9 cellular contexts compared by ENCODE assay signal in genomic region chr11:125433454-125434121, GRCh38.
DNase-seq lines count a peak whose midpoint lies in the region; ATAC-seq and TF ChIP-seq lines count a peak whose summit lies in the region.
"Had no signal": no experiment of that assay in that cellular context is flagged by ENCODE, and none has a peak within 500 bp of the region (broad histone marks: within the 10 kb centered on the region; RNA-seq: fewer than 3 reads in every experiment).

No MANE protein-coding gene starts in this region.

- H3K36me3 Mint-ChIP-seq in CD8-positive, alpha-beta memory T cell = no peaks in the 10 kb centered on the region

- no peak overlapping the region for H3K27ac Mint-ChIP-seq in CD8-positive, alpha-beta memory T cell

- intact Hi-C loops in left ventricle myocardium inferior (cut with micrococcal nuclease) = loop anchor here (10.0 kb wide), 1 partner anchor 469 kb away; no protein-coding TSS in a partner anchor

- TF ChIP-seq CTCF in left ventricle myocardium inferior (IDR thresholded peaks at IDR 0.05; ENCODE audit: borderline replicate concordance) = peak; percentile 71

- peak; percentile 69 for ATAC-seq in GM19328 (IDR thresholded peaks at IDR 0.05; ENCODE audit: unreplicated experiment)

- no peaks in the 10 kb centered on the region for H3K36me3 ChIP-seq in left ventricle myocardium inferior
- H3K36me3 ChIP-seq in CD8-positive, alpha-beta memory T cell (ENCODE audit: insufficient read depth, low read length) = no peaks in the 10 kb centered on the region

- no peak overlapping the region for H3K27ac ChIP-seq in left ventricle myocardium inferior (replicated peaks)
- H3K27ac ChIP-seq in CD8-positive, alpha-beta memory T cell (ENCODE audit: low read depth, low read length) = no peak overlapping the region
- H3K27ac ChIP-seq: skin epidermis had no signal

- H3K4me1 Mint-ChIP-seq in CD8-positive, alpha-beta memory T cell = peaks cover 2 to 5% (median 3%) of the 10 kb centered on the region in 3 donors

- H3K4me3 Mint-ChIP-seq in CD8-positive, alpha-beta memory T cell = no peak overlapping the region

- peaks cover 11 to 52% of the 10 kb centered on the region in 2 donors for H3K27me3 Mint-ChIP-seq in CD8-positive, alpha-beta memory T cell

- H3K4me3 ChIP-seq in left ventricle myocardium inferior = no peak overlapping the region
- H3K4me3 ChIP-seq in CD8-positive, alpha-beta memory T cell (ENCODE audit: low read length) = no peak overlapping the region
- H3K4me3 ChIP-seq: skin epidermis had no signal

- no peaks in the 10 kb centered on the region for H3K27me3 ChIP-seq in left ventricle myocardium inferior (ENCODE audit: low read depth)
- no peaks in the 10 kb centered on the region for H3K27me3 ChIP-seq in CD8-positive, alpha-beta memory T cell (ENCODE audit: insufficient read depth, low read length, poor library complexity, severe bottlenecking)

- DNase-seq in D341Med (ENCODE audit: low spot score) = peak; percentile 75
- DNase-seq in M059J (ENCODE audit: low read depth) = peak; percentile 54
- peak; percentile 59 for DNase-seq in amniotic epithelial cell (ENCODE audit: low read depth)
- peak; percentile 36 for DNase-seq in left ventricle myocardium inferior
- DNase-seq in putamen (ENCODE audit: low spot score) = peak; percentile 60
- no peak for DNase-seq in stimulated activated naive CD4-positive, alpha-beta T cell treated with Interleukin-2 at 50 U/mL for 16 hours (lab: John Stamatoyannopoulos, UW)
- no peak for DNase-seq in CD8-positive, alpha-beta memory T cell

- H3K9me3 ChIP-seq in left ventricle myocardium inferior (replicated peaks) = no peaks in the 10 kb centered on the region
- no peaks in the 10 kb centered on the region for H3K9me3 ChIP-seq in CD8-positive, alpha-beta memory T cell (ENCODE audit: low read length)

- no peaks in the 10 kb centered on the region for H3K9me3 Mint-ChIP-seq in CD8-positive, alpha-beta memory T cell

- peaks cover 27% of the 10 kb centered on the region for H3K4me1 ChIP-seq in left ventricle myocardium inferior
- no peaks in the 10 kb centered on the region for H3K4me1 ChIP-seq in CD8-positive, alpha-beta memory T cell (ENCODE audit: insufficient read depth, low read length)

- POLR2A ChIA-PET in CD8-positive, alpha-beta memory T cell (lab: Charles Lee) = no interaction called here

- CTCF ChIA-PET in CD8-positive, alpha-beta memory T cell (lab: Charles Lee) = interaction anchor here (0.8 to 1.0 kb wide), 2 partner anchors 11 to 16 kb away, joined by 3 read pairs; no protein-coding TSS in a partner anchor

Comparison
In these comparisons a context has a peak if more than half of its experiments do, and no peak if none do; other contexts are left out.
1. DNase-seq: peak in D341Med (single experiment), M059J (single experiment), amniotic epithelial cell (single experiment), left ventricle myocardium inferior (single experiment) and putamen (single experiment); none in stimulated activated naive CD4-positive, alpha-beta T cell treated with Interleukin-2 at 50 U/mL for 16 hours (single experiment) and CD8-positive, alpha-beta memory T cell (0 of 5).